36 cellular contexts compared by ENCODE assay signal in the genomic region with DNA sequence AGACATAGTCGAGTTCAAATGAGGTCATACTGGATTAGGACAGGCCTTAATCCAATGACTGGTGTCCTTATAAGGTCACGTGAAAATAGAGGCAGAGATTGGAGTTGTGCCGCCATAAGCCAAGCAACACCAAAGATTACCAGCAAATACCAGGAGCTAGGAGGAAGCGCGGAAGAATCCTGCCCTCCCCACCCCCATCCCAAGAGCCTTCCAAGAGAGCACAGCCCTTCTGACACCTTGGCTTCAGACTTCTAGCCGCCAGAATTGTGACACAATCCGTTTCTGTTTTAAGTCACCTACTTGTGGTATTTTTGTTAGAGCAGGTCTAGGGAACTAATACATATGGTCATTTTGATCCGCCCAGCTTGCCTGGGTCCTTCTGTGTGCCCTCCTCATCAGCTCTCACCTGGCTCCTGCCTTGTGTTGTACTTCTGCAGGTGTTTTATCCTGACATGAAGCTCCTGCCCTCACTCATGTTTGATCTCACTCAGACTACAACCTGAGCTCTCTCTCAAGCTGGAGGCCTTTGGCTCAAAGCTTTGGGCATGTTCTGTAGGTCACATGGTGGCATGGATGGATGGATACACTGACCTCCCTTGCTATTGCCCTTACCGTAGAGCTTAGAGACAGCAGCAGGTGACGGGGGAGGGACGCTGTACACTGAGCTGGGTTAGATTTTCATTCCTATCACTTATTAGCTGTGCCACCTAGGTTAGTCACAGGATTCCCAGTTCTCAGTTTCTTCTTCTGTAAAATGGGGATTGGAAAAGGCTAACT. TPM values are rescaled to one million over a fixed set of nuclear protein-coding genes. Genes with fewer than 3 reads are reported as not detected.
"Had no signal": no experiment of that assay in that cellular context is flagged by ENCODE, and none has a peak within 500 bp of the region (broad histone marks: within the 10 kb centered on the region; RNA-seq: fewer than 3 reads in every experiment).

No MANE protein-coding gene starts in this region.

- H3K27ac ChIP-seq: PC-9 had no signal

- H2AFZ ChIP-seq: PC-9 had no signal

- FAIRE-seq: bronchial epithelial cell, RCC 7860 had no signal

- H3K4me1 Mint-ChIP-seq: activated B cell treated with CpG ODN at 0.5 μM for 24 hours; activated naive CD4-positive, alpha-beta T cell treated with anti-CD3 and anti-CD28 coated beads, Interleukin-2, amount 10 ng/mL, durations not matched to agents 7 days and 5 days; activated naive CD8-positive, alpha-beta T cell treated with anti-CD3 and anti-CD28 coated beads, Interleukin-2, amount 50 U/mL, for 24 hours had no signal

- H3K27me3 Mint-ChIP-seq: activated naive CD8-positive, alpha-beta T cell had no signal

- H3K27ac Mint-ChIP-seq: activated B cell treated with CpG ODN at 0.5 μM for 24 hours; activated CD4-positive, alpha-beta memory T cell treated with anti-CD3 and anti-CD28 coated beads for 36 hours; activated naive CD4-positive, alpha-beta T cell treated with anti-CD3 and anti-CD28 coated beads, Interleukin-2, amount 10 ng/mL, durations not matched to agents 7 days and 5 days; activated naive CD8-positive, alpha-beta T cell; activated naive CD8-positive, alpha-beta T cell treated with anti-CD3 and anti-CD28 coated beads, Interleukin-2, amount 50 U/mL, for 24 hours had no signal

- H3K4me3 ChIP-seq: PC-9 had no signal

- H3K4me3 Mint-ChIP-seq: activated B cell treated with CpG ODN at 0.5 μM for 24 hours; activated CD4-positive, alpha-beta memory T cell treated with anti-CD3 and anti-CD28 coated beads for 36 hours; activated naive CD4-positive, alpha-beta T cell treated with anti-CD3 and anti-CD28 coated beads, Interleukin-2, amount 10 ng/mL, durations not matched to agents 7 days and 5 days; activated naive CD8-positive, alpha-beta T cell; activated naive CD8-positive, alpha-beta T cell treated with anti-CD3 and anti-CD28 coated beads, Interleukin-2, amount 50 U/mL, for 24 hours; brain had no signal

- ATAC-seq: activated naive CD8-positive, alpha-beta T cell treated with anti-CD3 and anti-CD28 coated beads, Interleukin-2, amount 50 U/mL, for 24 hours had no signal

- H3K36me3 Mint-ChIP-seq: activated CD4-positive, alpha-beta memory T cell treated with anti-CD3 and anti-CD28 coated beads for 36 hours; activated naive CD4-positive, alpha-beta T cell treated with anti-CD3 and anti-CD28 coated beads, Interleukin-2, amount 10 ng/mL, durations not matched to agents 7 days and 5 days; activated naive CD8-positive, alpha-beta T cell; brain had no signal

- H3K4me2 ChIP-seq: PC-9 had no signal

- DNase-seq: activated B cell treated with CpG ODN at 0.5 μM for 24 hours; activated CD4-positive, alpha-beta memory T cell treated with anti-CD3 and anti-CD28 coated beads for 36 hours; activated CD4-positive, alpha-beta T cell treated with anti-CD3 and anti-CD28 coated beads for 4 hours; activated CD4-positive, alpha-beta T cell treated with anti-CD3 and anti-CD28 coated beads, Interleukin-2, amount 50 U/mL, for 1 hour; activated CD4-positive, CD25-positive, alpha-beta regulatory T cell treated with anti-CD3 and anti-CD28 coated beads, Interleukin-2, amount 50 U/mL, for 72 hours; activated CD8-positive, alpha-beta memory T cell treated with anti-CD3 and anti-CD28 coated beads, Interleukin-2, amount 50 U/mL, for 4 hours; activated effector memory CD4-positive, alpha-beta T cell treated with Interleukin-2 at 50 U/mL for 16 hours; activated naive CD4-positive, alpha-beta T cell treated with anti-CD3 and anti-CD28 coated beads, Interleukin-2, amount 10 ng/mL, durations not matched to agents 7 days and 5 days; activated naive CD8-positive, alpha-beta T cell treated with anti-CD3 and anti-CD28 coated beads, Interleukin-2, amount 50 U/mL, for 24 hours; activated T-cell treated with anti-CD3 and anti-CD28 coated beads for 4 hours; activated T-cell treated with anti-CD3 and anti-CD28 coated beads, Interleukin-2, amount 50 U/mL, for 48 hours; anterior cingulate cortex; caudate nucleus; cerebellar nuclear complex; NCI-H1092 treated with DMSO at 0.1 percent for 48 hours; NCI-H1417; NCI-H146; NCI-H187 treated with DMSO at 0.1 percent for 48 hours; NCI-H2081; NCI-H2171 treated with DMSO at 0.1 percent for 48 hours; NCI-H2227 treated with DMSO at 0.1 percent for 48 hours; NCI-H446; NCI-H510A treated with DMSO at 0.1 percent for 48 hours; NCI-H526 treated with DMSO at 0.1 percent for 48 hours; NCI-H774; Right ventricle myocardium superior; T1000 had no signal

- H3K9me3 Mint-ChIP-seq: activated B cell treated with CpG ODN at 0.5 μM for 24 hours; activated CD4-positive, alpha-beta memory T cell treated with anti-CD3 and anti-CD28 coated beads for 36 hours; activated naive CD4-positive, alpha-beta T cell treated with anti-CD3 and anti-CD28 coated beads, Interleukin-2, amount 10 ng/mL, durations not matched to agents 7 days and 5 days; activated naive CD8-positive, alpha-beta T cell treated with anti-CD3 and anti-CD28 coated beads, Interleukin-2, amount 50 U/mL, for 24 hours had no signal

RNA-seq across cellular contexts. Expression of a gene that starts 24.5 kb away (rescaled TPM):
- total RNA-seq: activated CD4-positive, alpha-beta memory T cell treated with anti-CD3 and anti-CD28 coated beads for 36 hours; bronchial epithelial cell; M059J; OCI-LY7; PC-9; T-helper 1 cell treated with Interleukin-12 subunit alpha and Interleukin-12 subunit beta and Interleukin-4 antibody, amounts not matched to agents 30 ng/mL and 1 ng/mL, for 36 hours; T-helper 2 cell treated with Interferon-gamma antibody and Interleukin-4, amounts not matched to agents 100 ng/mL and 5 ng/mL, for 36 hours had no signal
